Comparison of ENCODE assay signal across 16 cellular contexts in genomic region chr7:17031903-17032551, GRCh38.
"Had no signal": no experiment of that assay in that cellular context is flagged by ENCODE, and none has a peak within 500 bp of the region (broad histone marks: within the 10 kb centered on the region; RNA-seq: fewer than 3 reads in every experiment).

No MANE protein-coding gene starts in this region.

- H3K9me3 ChIP-seq: gastrocnemius medialis, ovary, stomach, thoracic aorta had no signal

- H3K4me1 ChIP-seq: gastrocnemius medialis, left ventricle myocardium inferior, stomach had no signal

- H3K27me3 ChIP-seq: gastrocnemius medialis, heart right ventricle, ovary, stomach had no signal

- H3K27ac ChIP-seq: coronary artery, gastrocnemius medialis, left ventricle myocardium inferior, ovary, thoracic aorta had no signal

- H3K4me3 ChIP-seq: coronary artery, gastrocnemius medialis, heart right ventricle, left ventricle myocardium inferior, ovary, stomach, thoracic aorta had no signal

- ATAC-seq: gastrocnemius medialis, heart right ventricle had no signal

- DNase-seq: activated CD4-positive, alpha-beta T cell treated with anti-CD3 and anti-CD28 coated beads for 48 hours; activated naive CD4-positive, alpha-beta T cell treated with Interleukin-2 at 50 U/mL for 16 hours; activated T-cell treated with anti-CD3 and anti-CD28 coated beads, Interleukin-2, amount 50 U/mL, for 48 hours; caudate nucleus; effector CD8-positive, alpha-beta T cell; gastrocnemius medialis; heart right ventricle; islet precursor cell; left ventricle myocardium inferior; mesenchymal stem cell; ovary; stimulated activated CD4-positive, alpha-beta T cell treated with anti-CD3 and anti-CD28 coated beads, Interleukin-4, amount 100 ng/mL, for 1 hour; stimulated activated CD8-positive, alpha-beta memory T cell treated with anti-CD3 and anti-CD28 coated beads, Interleukin-4, amount 100 ng/mL, for 48 hours; stomach had no signal

- H3K36me3 ChIP-seq: gastrocnemius medialis, heart right ventricle, left ventricle myocardium inferior, ovary, stomach, thoracic aorta had no signal
